In genomic region chr19:39481676-39482075, GRCh38 we compare ENCODE assay signal across 8 cellular contexts. TPM values are rescaled to one million over a fixed set of nuclear protein-coding genes. Genes with fewer than 3 reads are reported as not detected.
A peak's percentile ranks its signal among the peaks of the same experiment; 100 is the strongest.
DNase-seq lines count a peak whose midpoint lies in the region; ATAC-seq and TF ChIP-seq lines count a peak whose summit lies in the region.

No MANE protein-coding gene starts in this region.

- CTCF ChIA-PET in MCF 10A (lab: Yijun Ruan, JAX), result interaction anchor here (0.8 to 1.1 kb wide), 2 partner anchors 51 to 58 kb away, joined by 4 read pairs; partner anchors contain the start of gene EID2

- no peaks in the 10 kb centered on the region for H3K9me3 Mint-ChIP-seq in MCF 10A (ENCODE audit: unreplicated experiment)

- 85 to 89% methylated on average over 9 to 11 of the region's 11 CpGs for WGBS in mesodermal cell (ENCODE audit: insufficient coverage in 2 of 2), 2 experiments

- H3K27me3 ChIP-seq in left ventricle myocardium inferior (ENCODE audit: low read depth) (no peaks in the 10 kb centered on the region), uterus (no peaks in the 10 kb centered on the region)

- H3K27ac Mint-ChIP-seq in MCF 10A (ENCODE audit: low read depth, unreplicated experiment), result peak overlapping the region; percentile 91

- ATAC-seq in left cardiac atrium (no peak), GM21390 (IDR thresholded peaks at IDR 0.05; ENCODE audit: unreplicated experiment) (no peak)

- H3K4me1 ChIP-seq in left ventricle myocardium inferior, result peaks cover 23% of the 10 kb centered on the region
- peaks cover 8% of the 10 kb centered on the region for H3K4me1 ChIP-seq in mesodermal cell (ENCODE audit: control insufficient read depth, insufficient read depth, low read length, poor library complexity, severe bottlenecking)
- peaks cover 0 to 7% of the 10 kb centered on the region in 2 donors for H3K4me1 ChIP-seq in uterus

- H3K4me3 ChIP-seq in left ventricle myocardium inferior (peak overlapping the region; percentile 99), mesodermal cell (ENCODE audit: extremely low read depth, insufficient read depth, low read length, poor library complexity, severe bottlenecking) (peak overlapping the region; percentile 74), uterus (peak overlapping the region; percentile 81 to 97)

- DNase-seq in left ventricle myocardium inferior, result no peak
- no peak for DNase-seq in left cardiac atrium
- no peak for DNase-seq in MCF 10A (ENCODE audit: unreplicated experiment)
- DNase-seq in uterus, result no peak
- DNase-seq in OCI-M1 (lab: John Stamatoyannopoulos, UW), result no peak
- DNase-seq in substantia nigra (lab: John Stamatoyannopoulos, UW), result no peak

- peaks cover 26% of the 10 kb centered on the region for H3K36me3 Mint-ChIP-seq in MCF 10A (ENCODE audit: insufficient read depth, unreplicated experiment)

- peaks cover 35% of the 10 kb centered on the region for H3K36me3 ChIP-seq in left ventricle myocardium inferior
- H3K36me3 ChIP-seq in mesodermal cell (ENCODE audit: control insufficient read depth, insufficient read depth, low read length), result peaks cover 45% of the 10 kb centered on the region
- no peaks in the 10 kb centered on the region for H3K36me3 ChIP-seq in uterus

- TF ChIP-seq CTCF in left ventricle myocardium inferior (IDR thresholded peaks at IDR 0.05; ENCODE audit: borderline replicate concordance) (no peak), MCF 10A (IDR thresholded peaks at IDR 0.05; ENCODE audit: unreplicated experiment) (no peak), uterus (IDR thresholded peaks at IDR 0.05) (no peak)

- H3K9me3 ChIP-seq in left ventricle myocardium inferior (replicated peaks), result no peaks in the 10 kb centered on the region
- no peaks in the 10 kb centered on the region for H3K9me3 ChIP-seq in mesodermal cell (ENCODE audit: control insufficient read depth, low read length)
- no peaks in the 10 kb centered on the region for H3K9me3 ChIP-seq in uterus

- TF ChIP-seq POLR2A in uterus (IDR thresholded peaks at IDR 0.05), result no peak

- H3K4me1 Mint-ChIP-seq in MCF 10A (ENCODE audit: insufficient read depth, unreplicated experiment), result peaks cover 15% of the 10 kb centered on the region

- peak overlapping the region; percentile 88 for H3K4me3 Mint-ChIP-seq in MCF 10A (ENCODE audit: unreplicated experiment)

- BruUV-seq in MCF 10A (replicated peaks; lab: Mats Ljungman, UMichigan), result no TSS peak

- H3K27ac ChIP-seq in left ventricle myocardium inferior (replicated peaks) (no peak overlapping the region), mesodermal cell (ENCODE audit: low read depth, low read length, severe bottlenecking) (no peak overlapping the region), uterus (no peak overlapping the region), substantia nigra (ENCODE audit: low read depth, low read length, poor library complexity, severe bottlenecking) (no peak overlapping the region)

- no peaks in the 10 kb centered on the region for H3K27me3 Mint-ChIP-seq in MCF 10A (ENCODE audit: insufficient read depth, unreplicated experiment)

- intact Hi-C loops in left ventricle myocardium inferior (cut with micrococcal nuclease), result no loop called here
- intact Hi-C loops in left cardiac atrium (cut with DNase I), result loop anchor here in 1 of 2 donors (10.0 kb wide), 1 partner anchor 53 kb away; the partner anchor contains the start of gene EID2B
- intact Hi-C loops in MCF 10A (cut with micrococcal nuclease), result no loop called here
- intact Hi-C loops in uterus (cut with DNase I; ENCODE audit: low total_unique reads), result no loop called here

- POLR2A ChIA-PET in MCF 10A (lab: Yijun Ruan, JAX), result interaction anchor here (0.7 to 2.1 kb wide), 3 partner anchors 46 to 73 kb away, joined by 3 to 14 read pairs (median 4); partner anchors contain the start of gene RPS16

RNA-seq across cellular contexts. Expression of gene TIMM50, which starts 1.0 kb away (rescaled TPM):
- total RNA-seq in left ventricle myocardium inferior (73.8 TPM), left cardiac atrium (10 to 100 TPM; 60.3 to 71.2 TPM), MCF 10A (2022) (71.2 and 94.2 TPM in 2 replicates), uterus (10 to 100 TPM; 21.0 to 48.6 (median 28.5) TPM)
- 72.9 TPM for polyA plus RNA-seq in mesodermal cell (2013, experiment 1 of 2)
- 65.8 TPM for polyA plus RNA-seq in mesodermal cell (2013, experiment 2 of 2)

RNA-seq across cellular contexts. Expression of gene DLL3, which starts 17.1 kb away (rescaled TPM):
- not detected for total RNA-seq in left ventricle myocardium inferior
- total RNA-seq in left cardiac atrium, result not detected
- 0.56 and 0.68 TPM in 2 replicates for total RNA-seq in MCF 10A (2022)
- 4.2 TPM for polyA plus RNA-seq in mesodermal cell (2013, experiment 1 of 2)
- polyA plus RNA-seq in mesodermal cell (2013, experiment 2 of 2), result 3.2 TPM
- under 1 TPM in 1 of 4 donors, not detected in 3; 0.41 TPM for total RNA-seq in uterus

RNA-seq across cellular contexts. Expression of gene SELENOV, which starts 33.3 kb away (rescaled TPM):
- not detected for total RNA-seq in left ventricle myocardium inferior
- not detected for total RNA-seq in left cardiac atrium
- not detected in 2 replicates for total RNA-seq in MCF 10A (2022)
- 1.6 TPM for polyA plus RNA-seq in mesodermal cell (2013, experiment 1 of 2)
- polyA plus RNA-seq in mesodermal cell (2013, experiment 2 of 2), result 1.1 TPM
- under 1 TPM in 1 of 4 donors, not detected in 3; 0.41 TPM for total RNA-seq in uterus

RNA-seq across cellular contexts. Expression of gene SUPT5H, which starts 36.3 kb away (rescaled TPM):
- total RNA-seq in left ventricle myocardium inferior (91.4 TPM), left cardiac atrium (10 to 100 TPM; 61.1 to 70.1 TPM), MCF 10A (2022) (122 and 165 TPM in 2 replicates), uterus (100 to 1,000 TPM in 1 of 4 donors, 10 to 100 TPM in 3; 11.8 to 119 (median 40.0) TPM)
- polyA plus RNA-seq in mesodermal cell (2013, experiment 1 of 2), result 105 TPM
- 91.6 TPM for polyA plus RNA-seq in mesodermal cell (2013, experiment 2 of 2)

RNA-seq across cellular contexts. Expression of gene RPS16, which starts 45.9 kb away (rescaled TPM):
- total RNA-seq in left ventricle myocardium inferior (1,107 TPM), left cardiac atrium (1,000 to 10,000 TPM; 1,273 to 1,597 TPM), MCF 10A (2022) (2,837 and 2,909 TPM in 2 replicates), uterus (1,000 to 10,000 TPM in 3 of 4 donors, 10 to 100 TPM in 1; 50.5 to 6,434 (median 2,757) TPM)
- 2,563 TPM for polyA plus RNA-seq in mesodermal cell (2013, experiment 1 of 2)
- 2,222 TPM for polyA plus RNA-seq in mesodermal cell (2013, experiment 2 of 2)
